26 cellular contexts compared by ENCODE assay signal in genomic region chr3:33975463-33975862, GRCh38.
DNase-seq lines count a peak whose midpoint lies in the region; ATAC-seq, FAIRE-seq and TF ChIP-seq lines count a peak whose summit lies in the region.
"Had no signal": no experiment of that assay in that cellular context is flagged by ENCODE, and none has a peak within 500 bp of the region (broad histone marks: within the 10 kb centered on the region; RNA-seq: fewer than 3 reads in every experiment).

No MANE protein-coding gene starts in this region.

- no peaks in the 10 kb centered on the region for H3K9me3 Mint-ChIP-seq in MCF 10A (ENCODE audit: unreplicated experiment)
- peaks cover 8% of the 10 kb centered on the region for H3K9me3 Mint-ChIP-seq in stimulated activated memory B cell treated with anti-CD40 and anti-IgM and Interleukin-4, amounts not matched to agents 10 μg/mL and 1 μg/mL and 100 μg/mL, for 72 hours

- POLR2A ChIA-PET in MCF 10A (lab: Yijun Ruan, JAX) (no interaction called here), K562 (lab: Yijun Ruan, JAX) (interaction anchor here (0.6 to 1.4 kb wide), 4 partner anchors 16 to 43 kb away, joined by 3 to 4 read pairs (median 3); no protein-coding TSS in a partner anchor)

- H3K4me1 ChIP-seq in breast epithelium (no peaks in the 10 kb centered on the region), K562 (replicated peaks in 1 of 2; ENCODE audit: control insufficient read depth in 2 of 2, insufficient read depth in 2 of 2, low read length in 2 of 2) (peaks cover 0 to 2% of the 10 kb centered on the region in 2 experiments; a peak in 2 of 5 replicates)
- H3K4me1 ChIP-seq: BLaER1, SJSA1 had no signal

- intact Hi-C loops in MCF 10A (cut with micrococcal nuclease) (no loop called here), breast epithelium (cut with DNase I; ENCODE audit: low total_unique reads) (no loop called here), K562 (cut with micrococcal nuclease) (no loop called here)

- H3K27me3 Mint-ChIP-seq in MCF 10A (ENCODE audit: insufficient read depth, unreplicated experiment) = peaks cover 23% of the 10 kb centered on the region
- peaks cover 22% of the 10 kb centered on the region for H3K27me3 Mint-ChIP-seq in stimulated activated memory B cell treated with anti-CD40 and anti-IgM and Interleukin-4, amounts not matched to agents 10 μg/mL and 1 μg/mL and 100 μg/mL, for 72 hours
- H3K27me3 Mint-ChIP-seq: CD4-positive, CD25-positive, alpha-beta regulatory T cell had no signal

- H2AFZ ChIP-seq in K562 (ENCODE audit: low read depth, low read length) = no peak overlapping the region

- no TSS peak for BruUV-seq in MCF 10A (replicated peaks; lab: Mats Ljungman, UMichigan)
- no TSS peak for BruUV-seq in K562 (replicated peaks; lab: Mats Ljungman, UMichigan)

- FAIRE-seq in K562 (lab: Jason Lieb, UNC) = no peak
- FAIRE-seq: GM12892, H54 had no signal

- H3K27ac ChIP-seq in breast epithelium = no peak overlapping the region
- no peak overlapping the region for H3K27ac ChIP-seq in K562 (ENCODE audit: extremely low read depth, low read depth, low read length)
- H3K27ac ChIP-seq: BLaER1, SJSA1 had no signal

- H3K36me3 ChIP-seq in breast epithelium (no peaks in the 10 kb centered on the region), K562 (ENCODE audit: control insufficient read depth, insufficient read depth, low read length) (no peaks in the 10 kb centered on the region)
- H3K36me3 ChIP-seq: BLaER1, SJSA1 had no signal

- no peaks in the 10 kb centered on the region for H3K79me2 ChIP-seq in K562 (ENCODE audit: control insufficient read depth, insufficient read depth, low read length)

- no peaks in the 10 kb centered on the region for H3K36me3 Mint-ChIP-seq in MCF 10A (ENCODE audit: insufficient read depth, unreplicated experiment)
- H3K36me3 Mint-ChIP-seq in stimulated activated memory B cell treated with anti-CD40 and anti-IgM and Interleukin-4, amounts not matched to agents 10 μg/mL and 1 μg/mL and 100 μg/mL, for 72 hours = no peaks in the 10 kb centered on the region
- H3K36me3 Mint-ChIP-seq: CD4-positive, CD25-positive, alpha-beta regulatory T cell had no signal

- no peaks in the 10 kb centered on the region for H3K9me1 ChIP-seq in K562 (ENCODE audit: control insufficient read depth, insufficient read depth, low read length)

- no peaks in the 10 kb centered on the region for H4K20me1 ChIP-seq in K562 (replicated peaks; ENCODE audit: control insufficient read depth, insufficient read depth, low read length)
- H4K20me1 ChIP-seq: BLaER1 had no signal

- CTCF ChIA-PET in MCF 10A (lab: Yijun Ruan, JAX) = interaction anchor here (0.6 to 2.0 kb wide), 4 partner anchors 18 to 708 kb away, joined by 3 to 6 read pairs (median 4); no protein-coding TSS in a partner anchor
- CTCF ChIA-PET in K562 (lab: Yijun Ruan, JAX; ENCODE audit: low intra/inter-chr PET ratio) = no interaction called here

- H3K9me3 ChIP-seq in breast epithelium = peaks cover 2 to 9% of the 10 kb centered on the region in 2 donors
- 0 out of 2 replicates have a peak, but pooled peaks cover under 1% of the 10 kb centered on the region for H3K9me3 ChIP-seq in K562 (replicated peaks; ENCODE audit: control insufficient read depth, insufficient read depth, low read depth, low read length)
- H3K9me3 ChIP-seq: SJSA1 had no signal

- TF ChIP-seq POLR2A in breast epithelium (IDR thresholded peaks at IDR 0.05) = no peak
- TF ChIP-seq POLR2A in K562 (conservative IDR thresholded peaks at IDR 0.05) = no peak

- H3K4me3 ChIP-seq in breast epithelium (no peak overlapping the region), K562 (no peak overlapping the region), fibroblast of pulmonary artery (replicated peaks; ENCODE audit: low read depth, low read length) (no peak overlapping the region)
- H3K4me3 ChIP-seq: BLaER1, SJSA1 had no signal

- TF ChIP-seq RAD21 in K562 (CRISPR knock-in tag; conservative IDR thresholded peaks at IDR 0.05 in 1 of 2, IDR thresholded peaks at IDR 0.05 in 1 of 2) = no peak

- H3K9ac ChIP-seq in K562 (ENCODE audit: insufficient read depth in 1 of 2, low read depth in 2 of 2, low read length in 2 of 2) = no peak overlapping the region
- H3K9ac ChIP-seq: BLaER1 had no signal

- no peak for TF ChIP-seq CTCF in MCF 10A (IDR thresholded peaks at IDR 0.05; ENCODE audit: unreplicated experiment)
- TF ChIP-seq CTCF in breast epithelium (IDR thresholded peaks at IDR 0.05) = no peak
- no peak for TF ChIP-seq CTCF in K562 (IDR thresholded peaks at IDR 0.05 in 2 of 3, conservative IDR thresholded peaks at IDR 0.05 in 1 of 3; ENCODE audit: insufficient read depth in 2 of 3, low read depth in 1 of 3, low read length in 3 of 3)
- no peak for TF ChIP-seq CTCF in fibroblast of pulmonary artery (IDR thresholded peaks at IDR 0.05; ENCODE audit: low read length, missing control alignments)

- DNase-seq in MCF 10A (ENCODE audit: unreplicated experiment) (peak; percentile 23), breast epithelium (ENCODE audit: low spot score in 2 of 2) (no peak), K562 (ENCODE audit: extremely low read depth in 1 of 4, low spot score in 3 of 4) (no peak), fibroblast of pulmonary artery (ENCODE audit: low read depth) (peak; percentile 10), NCI-H2107 treated with DMSO at 0.1 percent for 48 hours (lab: John Stamatoyannopoulos, UW; ENCODE audit: unreplicated experiment) (no peak), NCI-H526 treated with DMSO at 0.1 percent for 48 hours (lab: John Stamatoyannopoulos, UW) (no peak)
- no peak for DNase-seq in stimulated activated CD4-positive, alpha-beta T cell treated with anti-CD3 and anti-CD28 coated beads, Interleukin-2, amount 100 ng/mL, for 48 hours
- DNase-seq: CD4-positive, CD25-positive, alpha-beta regulatory T cell; DMS153; DND-41; KG1; MM.1S; NCI-H1092; NCI-H1436; NCI-H1930; NCI-H2107; NCI-H446; NCI-H524 treated with DMSO at 0.1 percent for 48 hours; NCI-H82; NK-92 treated with Interleukin-12 subunit alpha and Interleukin-12 subunit beta, amount 100 ng/mL, for 24 hours; PC-3 had no signal

- no peak overlapping the region for H3K4me2 ChIP-seq in K562 (ENCODE audit: insufficient read depth, low read length)
- H3K4me2 ChIP-seq: BLaER1 had no signal

- H3K27ac Mint-ChIP-seq in MCF 10A (ENCODE audit: low read depth, unreplicated experiment) = no peak overlapping the region
- H3K27ac Mint-ChIP-seq in stimulated activated memory B cell treated with anti-CD40 and anti-IgM and Interleukin-4, amounts not matched to agents 10 μg/mL and 1 μg/mL and 100 μg/mL, for 72 hours = no peak overlapping the region
- H3K27ac Mint-ChIP-seq: CD4-positive, CD25-positive, alpha-beta regulatory T cell had no signal

- no peak for ATAC-seq in K562
- no peak for ATAC-seq in stimulated activated memory B cell treated with anti-CD40 and anti-IgM and Interleukin-4, amounts not matched to agents 10 μg/mL and 1 μg/mL and 100 μg/mL, for 72 hours
- ATAC-seq: PC-3 had no signal

- H3K27me3 ChIP-seq in breast epithelium (no peaks in the 10 kb centered on the region), K562 (ENCODE audit: control insufficient read depth in 2 of 2, insufficient read depth in 2 of 2, low read length in 2 of 2) (no peaks in the 10 kb centered on the region)
- H3K27me3 ChIP-seq: BLaER1, SJSA1 had no signal

- 31% methylated on average over 4 of the region's 4 CpGs for WGBS in K562 (ENCODE audit: insufficient coverage, low coverage, missing lambda C conversion rate)

- no peaks in the 10 kb centered on the region for H3K4me1 Mint-ChIP-seq in MCF 10A (ENCODE audit: insufficient read depth, unreplicated experiment)
- H3K4me1 Mint-ChIP-seq in stimulated activated memory B cell treated with anti-CD40 and anti-IgM and Interleukin-4, amounts not matched to agents 10 μg/mL and 1 μg/mL and 100 μg/mL, for 72 hours = no peaks in the 10 kb centered on the region
- H3K4me1 Mint-ChIP-seq: CD4-positive, CD25-positive, alpha-beta regulatory T cell had no signal

- in situ Hi-C loops in K562 (cut with MboI) = no loop called here

- no peak for TF ChIP-seq EP300 in K562 (IDR thresholded peaks at IDR 0.05; ENCODE audit: low read length)

- H3K4me3 Mint-ChIP-seq in MCF 10A (ENCODE audit: unreplicated experiment) = no peak overlapping the region
- H3K4me3 Mint-ChIP-seq in stimulated activated memory B cell treated with anti-CD40 and anti-IgM and Interleukin-4, amounts not matched to agents 10 μg/mL and 1 μg/mL and 100 μg/mL, for 72 hours = no peak overlapping the region
- H3K4me3 Mint-ChIP-seq: CD4-positive, CD25-positive, alpha-beta regulatory T cell had no signal

TF ChIP-seq in K562, 482 proteins besides CTCF, POLR2A, EP300 and RAD21:
- TF ChIP-seq CEBPB (tag; IDR thresholded peaks at IDR 0.05) (peak; percentile 66), MEF2D (tag; conservative IDR thresholded peaks at IDR 0.05; ENCODE audit: low read depth) (no peak), ZNF12 (CRISPR knock-in tag; IDR thresholded peaks at IDR 0.05) (no peak)

Comparison
In these comparisons a context has a peak if more than half of its experiments do, and no peak if none do; other contexts are left out.
1. DNase-seq: peak in MCF 10A (single experiment) and fibroblast of pulmonary artery (single experiment); none in breast epithelium (0 of 2), K562 (0 of 4), stimulated activated CD4-positive, alpha-beta T cell treated with anti-CD3 and anti-CD28 coated beads, Interleukin-2, amount 100 ng/mL, for 48 hours (0 of 2), NCI-H2107 treated with DMSO at 0.1 percent for 48 hours (single experiment) and NCI-H526 treated with DMSO at 0.1 percent for 48 hours (single experiment).